19 cellular contexts compared by ENCODE assay signal in the genomic region with DNA sequence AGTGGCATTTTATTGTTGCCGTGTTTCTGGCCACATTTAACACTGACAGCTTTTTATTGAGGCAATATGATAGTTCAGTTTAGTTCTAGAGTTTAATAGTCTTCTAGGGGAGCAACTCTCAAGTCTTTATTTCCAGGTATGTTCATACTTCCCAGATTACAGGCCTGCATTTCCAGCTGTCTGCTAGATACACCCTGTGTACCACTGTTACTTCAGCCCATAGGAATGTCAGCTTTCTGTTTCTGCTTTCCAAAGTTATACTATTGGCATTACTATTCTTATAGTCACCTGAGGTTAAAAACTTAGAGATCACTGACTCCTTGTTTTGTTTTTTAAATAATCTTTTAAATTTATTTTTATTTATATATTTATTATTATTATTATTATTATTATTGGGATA. TPM values are rescaled to one million over a fixed set of nuclear protein-coding genes. Genes with fewer than 3 reads are reported as not detected.
DNase-seq lines count a peak whose midpoint lies in the region; ATAC-seq and TF ChIP-seq lines count a peak whose summit lies in the region.
"Had no signal": no experiment of that assay in that cellular context is flagged by ENCODE, and none has a peak within 500 bp of the region (broad histone marks: within the 10 kb centered on the region; RNA-seq: fewer than 3 reads in every experiment).

No MANE protein-coding gene starts in this region.

- H3K23ac ChIP-seq in IMR-90 (ENCODE audit: low read depth, low read length) (0 out of 2 replicates have a peak overlapping the region, but pooled peaks have one; percentile 4), mesenchymal stem cell (ENCODE audit: low read length in 2 of 2) (no peak overlapping the region)

- H3K4me3 ChIP-seq in AG10803 (ENCODE audit: low read length) = no peak overlapping the region
- H3K4me3 ChIP-seq in IMR-90 (ENCODE audit: insufficient read depth, low read depth, low read length) = no peak overlapping the region
- no peak overlapping the region for H3K4me3 ChIP-seq in endodermal cell (ENCODE audit: low read length)
- no peak overlapping the region for H3K4me3 ChIP-seq in mesenchymal stem cell (ENCODE audit: insufficient read depth in 1 of 2, low read depth in 1 of 2, low read length in 2 of 2)
- no peak overlapping the region for H3K4me3 ChIP-seq in right lobe of liver
- H3K4me3 ChIP-seq: psoas muscle, spleen had no signal

- CTCF ChIA-PET in IMR-90 (lab: Yijun Ruan, JAX) = no interaction called here

- H3K9me3 Mint-ChIP-seq in endodermal cell = no peaks in the 10 kb centered on the region
- H3K9me3 Mint-ChIP-seq: neural crest cell had no signal

- no peak overlapping the region for H3K56ac ChIP-seq in IMR-90 (ENCODE audit: extremely low read depth, insufficient read depth, low read length)

- peak overlapping the region; percentile 69 for H3K27ac Mint-ChIP-seq in endodermal cell

- peaks cover 18% of the 10 kb centered on the region for H3K4me1 Mint-ChIP-seq in endodermal cell

- H3K36me3 Mint-ChIP-seq in endodermal cell (ENCODE audit: low read depth) = peaks cover 56% of the 10 kb centered on the region

- H3K27ac ChIP-seq in IMR-90 (ENCODE audit: insufficient read depth, low read length) (no peak overlapping the region), endodermal cell (ENCODE audit: low read depth, low read length) (no peak overlapping the region), mesenchymal stem cell (ENCODE audit: low read length, poor library complexity, severe bottlenecking) (peak overlapping the region; percentile 73), right lobe of liver (no peak overlapping the region)
- H3K27ac ChIP-seq: psoas muscle, spleen had no signal

- WGBS in IMR-90 (ENCODE audit: extremely low coverage in 2 of 2, insufficient read length in 1 of 2), 2 experiments = no CpG with 5 or more reads among the region's 1 CpG
- WGBS in endodermal cell (ENCODE audit: insufficient coverage in 1 of 2, insufficient read length in 1 of 2), 2 experiments = 95% methylated on average over 1 of the region's 1 CpG; no CpG with 5 or more reads in 1 of the 2 experiments
- 100% methylated on average over 1 of the region's 1 CpG for WGBS in mesenchymal stem cell
- WGBS in right lobe of liver (ENCODE audit: insufficient coverage, low coverage, low lambda C conversion rate, missing lambda C conversion rate) = 70% methylated on average over 1 of the region's 1 CpG

- H3K9ac ChIP-seq in IMR-90 (ENCODE audit: low read depth, low read length) (no peak overlapping the region), endodermal cell (ENCODE audit: extremely low read depth, low read length, poor library complexity, severe bottlenecking) (no peak overlapping the region), mesenchymal stem cell (ENCODE audit: low read length) (peak overlapping the region; percentile 5)

- no peak overlapping the region for H4K91ac ChIP-seq in IMR-90 (ENCODE audit: insufficient read depth, low read depth, low read length)
- H4K91ac ChIP-seq in mesenchymal stem cell (ENCODE audit: low read length) = no peak overlapping the region

- no peak overlapping the region for H2BK12ac ChIP-seq in mesenchymal stem cell (ENCODE audit: low read length in 2 of 2)

- no peaks in the 10 kb centered on the region for H3K9me3 ChIP-seq in IMR-90 (ENCODE audit: control insufficient read depth, insufficient read depth, low read length)
- H3K9me3 ChIP-seq in endodermal cell (ENCODE audit: control insufficient read depth, low read length) = no peaks in the 10 kb centered on the region
- no peaks in the 10 kb centered on the region for H3K9me3 ChIP-seq in mesenchymal stem cell (ENCODE audit: control insufficient read depth, low read length)
- no peaks in the 10 kb centered on the region for H3K9me3 ChIP-seq in right lobe of liver
- H3K9me3 ChIP-seq: psoas muscle, spleen had no signal

- TF ChIP-seq POLR2A in IMR-90 (IDR thresholded peaks at IDR 0.05; ENCODE audit: low read depth, low read length) = no peak
- TF ChIP-seq POLR2A in right lobe of liver (IDR thresholded peaks at IDR 0.05) = no peak

- dilution Hi-C loops in IMR-90 (cut with HindIII; ENCODE audit: low sequenced_read_pairs, unreplicated experiment) = no loop called here

- no peak overlapping the region for H3K4me3 Mint-ChIP-seq in endodermal cell
- H3K4me3 Mint-ChIP-seq: neural crest cell had no signal

- peaks cover 32 to 54% of the 10 kb centered on the region in 2 experiments for H3K79me1 ChIP-seq in IMR-90 (ENCODE audit: low read depth in 1 of 2, low read length in 2 of 2)
- H3K79me1 ChIP-seq in mesenchymal stem cell (replicated peaks; ENCODE audit: low read length, poor library complexity, severe bottlenecking) = peaks cover 10% of the 10 kb centered on the region

- in situ Hi-C loops in IMR-90 (cut with MboI; ENCODE audit: low sequenced_read_pairs) = no loop called here

- no peaks in the 10 kb centered on the region for H3K27me3 Mint-ChIP-seq in endodermal cell (ENCODE audit: insufficient read depth)

- ATAC-seq in IMR-90 (ENCODE audit: low read depth) (peak; percentile 82), right lobe of liver (no peak)
- ATAC-seq: psoas muscle had no signal

- no peaks in the 10 kb centered on the region for H3K27me3 ChIP-seq in IMR-90 (ENCODE audit: control insufficient read depth, insufficient read depth, low read length)
- no peaks in the 10 kb centered on the region for H3K27me3 ChIP-seq in endodermal cell (ENCODE audit: control insufficient read depth, insufficient read depth, low read length, poor library complexity, severe bottlenecking)
- H3K27me3 ChIP-seq in mesenchymal stem cell (ENCODE audit: control insufficient read depth in 1 of 2, insufficient read depth in 1 of 2, low read length in 2 of 2) = no peaks in the 10 kb centered on the region
- no peaks in the 10 kb centered on the region for H3K27me3 ChIP-seq in right lobe of liver
- H3K27me3 ChIP-seq: spleen had no signal

- POLR2A ChIA-PET in IMR-90 (lab: Charles Lee; ENCODE audit: unreplicated experiment) = no interaction called here

- no peak overlapping the region for H4K5ac ChIP-seq in IMR-90 (ENCODE audit: low read depth, low read length)

- H2AK5ac ChIP-seq in IMR-90 (ENCODE audit: low read depth, low read length) (no peak overlapping the region), mesenchymal stem cell (ENCODE audit: low read length, severe bottlenecking) (no peak overlapping the region)

- H3K4ac ChIP-seq in IMR-90 (ENCODE audit: low read depth, low read length) (no peak overlapping the region), mesenchymal stem cell (ENCODE audit: low read depth in 1 of 2, low read length in 2 of 2) (no peak overlapping the region)

- TF ChIP-seq CTCF in AG10803 (conservative IDR thresholded peaks at IDR 0.05; ENCODE audit: low read length) (no peak), IMR-90 (conservative IDR thresholded peaks at IDR 0.05; ENCODE audit: low read depth, low read length) (no peak), endodermal cell (conservative IDR thresholded peaks at IDR 0.05) (no peak), right lobe of liver (IDR thresholded peaks at IDR 0.05) (no peak)

- H4K8ac ChIP-seq in IMR-90 (ENCODE audit: low read depth in 2 of 2, low read length in 2 of 2) (no peak overlapping the region), mesenchymal stem cell (ENCODE audit: low read length) (no peak overlapping the region)

- H4K20me1 ChIP-seq in IMR-90 (ENCODE audit: insufficient read depth, low read length) = peaks cover 49% of the 10 kb centered on the region

- H3K4me2 ChIP-seq in IMR-90 (ENCODE audit: low read depth, low read length) = peak overlapping the region; percentile 25; the same call in 1 of the 2 replicates
- no peak overlapping the region for H3K4me2 ChIP-seq in mesenchymal stem cell (ENCODE audit: low read length, poor library complexity, severe bottlenecking)

- no peak overlapping the region for H2BK20ac ChIP-seq in IMR-90 (ENCODE audit: low read depth, low read length)

- H3K18ac ChIP-seq in IMR-90 (ENCODE audit: low read depth, low read length) (no peak overlapping the region), mesenchymal stem cell (ENCODE audit: low read depth in 1 of 2, low read length in 2 of 2) (no peak overlapping the region)

- H3K14ac ChIP-seq in IMR-90 (replicated peaks; ENCODE audit: low read depth, low read length) (no peak overlapping the region), mesenchymal stem cell (ENCODE audit: low read length in 2 of 2) (no peak overlapping the region)

- peaks cover 30% of the 10 kb centered on the region for H3K36me3 ChIP-seq in IMR-90 (ENCODE audit: control insufficient read depth, insufficient read depth, low read length)
- peaks cover 84% of the 10 kb centered on the region for H3K36me3 ChIP-seq in endodermal cell (ENCODE audit: control insufficient read depth, insufficient read depth, low read length)
- H3K36me3 ChIP-seq in mesenchymal stem cell (ENCODE audit: control insufficient read depth in 1 of 2, insufficient read depth in 2 of 2, low read depth in 1 of 2, low read length in 2 of 2) = peaks cover 8 to 70% of the 10 kb centered on the region in 2 experiments
- H3K36me3 ChIP-seq in right lobe of liver = peaks cover 0 to 43% (median 28%) of the 10 kb centered on the region in 4 donors

- H2BK15ac ChIP-seq in IMR-90 (ENCODE audit: low read depth, low read length) = no peak overlapping the region
- no peak overlapping the region for H2BK15ac ChIP-seq in mesenchymal stem cell (ENCODE audit: low read depth, poor library complexity, severe bottlenecking)

- peaks cover 3% of the 10 kb centered on the region; the same call in 1 of the 2 replicates for H3K9me1 ChIP-seq in IMR-90 (ENCODE audit: insufficient read depth, low read length)

- intact Hi-C loops in IMR-90 (cut with micrococcal nuclease) (no loop called here), right lobe of liver (cut with DNase I) (no loop called here)

- no peak for TF ChIP-seq RAD21 in IMR-90 (IDR thresholded peaks at IDR 0.05; ENCODE audit: low read length)

- no peak overlapping the region for H2BK5ac ChIP-seq in IMR-90 (ENCODE audit: low read depth, low read length, poor library complexity, severe bottlenecking)
- no peak overlapping the region for H2BK5ac ChIP-seq in mesenchymal stem cell (ENCODE audit: low read depth, low read length, poor library complexity, severe bottlenecking)

- BruUV-seq in IMR-90 (replicated peaks; lab: Mats Ljungman, UMichigan) = no TSS peak

- DNase-seq in AG10803 (ENCODE audit: low read depth) = peak; percentile 41
- peak; percentile 59 for DNase-seq in IMR-90
- DNase-seq in endodermal cell = no peak
- DNase-seq in mesenchymal stem cell = peak; percentile 11
- DNase-seq in activated naive CD4-positive, alpha-beta T cell treated with Interleukin-2 at 50 U/mL for 16 hours = no peak
- DNase-seq in NCI-H748 (lab: John Stamatoyannopoulos, UW; ENCODE audit: unreplicated experiment) = no peak
- no peak for DNase-seq in HuH-7 (ENCODE audit: low spot score)
- no peak for DNase-seq in right lobe of liver
- DNase-seq: activated CD4-positive, alpha-beta T cell treated with anti-CD3 and anti-CD28 coated beads, Interleukin-2, amount 50 U/mL, for 1 hour; activated CD8-positive, alpha-beta memory T cell treated with anti-CD3 and anti-CD28 coated beads, Interleukin-2, amount 50 U/mL, for 4 hours; DMS153; effector memory CD4-positive, alpha-beta T cell; KG1; NCI-H1105 treated with DMSO at 0.1 percent for 48 hours; NCI-H524; psoas muscle; spleen; SW 1271 had no signal

- no peak overlapping the region for H2BK120ac ChIP-seq in IMR-90 (ENCODE audit: low read depth, low read length)
- H2BK120ac ChIP-seq in mesenchymal stem cell (ENCODE audit: low read depth, low read length) = no peak overlapping the region

- no peak overlapping the region for H2AFZ ChIP-seq in IMR-90 (replicated peaks; ENCODE audit: low read length, poor library complexity)
- no peak overlapping the region for H2AFZ ChIP-seq in mesenchymal stem cell (ENCODE audit: low read depth, low read length)

- H3K4me1 ChIP-seq in IMR-90 (ENCODE audit: control insufficient read depth, insufficient read depth, low read length) (peaks cover 6% of the 10 kb centered on the region), endodermal cell (ENCODE audit: control insufficient read depth, insufficient read depth, low read length) (no peaks in the 10 kb centered on the region), mesenchymal stem cell (ENCODE audit: control insufficient read depth, insufficient read depth, low read depth, low read length) (peaks cover 1% of the 10 kb centered on the region), right lobe of liver (peaks cover 0 to 8% (median 4%) of the 10 kb centered on the region in 4 donors)

- no peak overlapping the region for H2AK9ac ChIP-seq in IMR-90 (replicated peaks; ENCODE audit: low read depth, low read length, poor library complexity)

RNA-seq across cellular contexts. Expression of gene ZNF451, which starts 7.6 kb away (rescaled TPM):
- total RNA-seq in IMR-90 (2012; rRNA removed) = 48.6 and 63.0 TPM in 2 replicates
- polyA plus RNA-seq in IMR-90 (2012; rRNA removed) = 8.0 and 10.0 TPM in 2 replicates
- polyA plus RNA-seq in IMR-90 (2012; cell fraction: cytosol; rRNA removed) = 1.4 and 2.3 TPM in 2 replicates
- 2.6 and 27.7 TPM in 2 replicates for polyA plus RNA-seq in IMR-90 (2012; cell fraction: nucleus; rRNA removed; ENCODE audit: low replicate concordance)
- 10 to 100 TPM; 58.1 to 72.5 TPM for total RNA-seq in endodermal cell
- 39.9 TPM for polyA plus RNA-seq in endodermal cell (2013, experiment 1 of 2)
- 40.2 TPM for polyA plus RNA-seq in endodermal cell (2013, experiment 2 of 2)
- polyA plus RNA-seq in mesenchymal stem cell (2013, experiment 1 of 2) = 13.2 TPM
- 13.0 TPM for polyA plus RNA-seq in mesenchymal stem cell (2013, experiment 2 of 2)
- 10 to 100 TPM; 14.4 to 24.9 (median 19.1) TPM for total RNA-seq in right lobe of liver

RNA-seq across cellular contexts. Expression of gene KIAA1586, which starts 51.1 kb away (rescaled TPM):
- total RNA-seq in IMR-90 (2012; rRNA removed) (3.8 and 15.0 TPM in 2 replicates), endodermal cell (10 to 100 TPM; 18.7 to 21.5 TPM), right lobe of liver (1 to 10 TPM; 3.2 to 6.5 (median 4.5) TPM)
- 3.5 and 3.6 TPM in 2 replicates for polyA plus RNA-seq in IMR-90 (2012; rRNA removed)
- polyA plus RNA-seq in IMR-90 (2012; cell fraction: cytosol; rRNA removed) = 0.28 and 0.32 TPM in 2 replicates
- polyA plus RNA-seq in IMR-90 (2012; cell fraction: nucleus; rRNA removed; ENCODE audit: low replicate concordance) = 0.15 and 2.2 TPM in 2 replicates
- 22.2 TPM for polyA plus RNA-seq in endodermal cell (2013, experiment 1 of 2)
- 19.5 TPM for polyA plus RNA-seq in endodermal cell (2013, experiment 2 of 2)
- 7.6 TPM for polyA plus RNA-seq in mesenchymal stem cell (2013, experiment 1 of 2)
- 7.7 TPM for polyA plus RNA-seq in mesenchymal stem cell (2013, experiment 2 of 2)

Comparison
In these comparisons a context has a peak if more than half of its experiments do, and no peak if none do; other contexts are left out.
1. DNase-seq: peak in AG10803 (single experiment), IMR-90 (single experiment) and mesenchymal stem cell (single experiment); none in endodermal cell (single experiment), activated naive CD4-positive, alpha-beta T cell treated with Interleukin-2 at 50 U/mL for 16 hours (single experiment), NCI-H748 (single experiment), HuH-7 (single experiment) and right lobe of liver (0 of 3).